In the genomic region with DNA sequence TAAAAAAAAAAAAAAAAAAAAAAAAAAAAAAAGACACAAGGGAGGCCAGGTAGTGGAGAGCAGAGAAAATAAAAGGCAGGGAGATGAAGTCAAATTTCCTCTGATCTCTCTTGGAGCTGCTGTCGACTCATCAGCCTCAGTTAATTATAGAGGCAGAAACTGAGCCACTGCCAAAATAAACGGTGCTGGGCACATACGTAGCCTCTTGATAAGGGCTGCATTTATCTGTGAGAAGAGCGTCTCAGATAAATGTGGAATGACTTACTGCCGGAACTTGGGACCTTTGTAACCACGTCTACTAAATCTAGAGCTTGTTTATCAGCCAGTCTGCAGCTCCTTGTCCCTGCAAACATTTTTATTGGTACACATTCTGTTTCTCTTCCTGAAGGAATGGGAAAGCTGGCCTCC, we compare ENCODE assay signal across 1 cellular context.
A peak's percentile ranks its signal among the peaks of the same experiment; 100 is the strongest.
TF ChIP-seq lines count a peak whose summit lies in the region.

No MANE protein-coding gene starts in this region.

TF ChIP-seq in K562, 482 proteins besides CTCF, POLR2A, EP300 and RAD21 (continued from another document and continues in another):
- TF ChIP-seq, protein P1, sequence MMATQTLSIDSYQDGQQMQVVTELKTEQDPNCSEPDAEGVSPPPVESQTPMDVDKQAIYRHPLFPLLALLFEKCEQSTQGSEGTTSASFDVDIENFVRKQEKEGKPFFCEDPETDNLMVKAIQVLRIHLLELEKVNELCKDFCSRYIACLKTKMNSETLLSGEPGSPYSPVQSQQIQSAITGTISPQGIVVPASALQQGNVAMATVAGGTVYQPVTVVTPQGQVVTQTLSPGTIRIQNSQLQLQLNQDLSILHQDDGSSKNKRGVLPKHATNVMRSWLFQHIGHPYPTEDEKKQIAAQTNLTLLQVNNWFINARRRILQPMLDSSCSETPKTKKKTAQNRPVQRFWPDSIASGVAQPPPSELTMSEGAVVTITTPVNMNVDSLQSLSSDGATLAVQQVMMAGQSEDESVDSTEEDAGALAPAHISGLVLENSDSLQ (IDR thresholded peaks at IDR 0.05), result peak; percentile 81
- no peak for TF ChIP-seq ZNF121 (CRISPR knock-in tag; conservative IDR thresholded peaks at IDR 0.05)
- no peak for TF ChIP-seq HOXB6 (CRISPR knock-in tag; IDR thresholded peaks at IDR 0.05; ENCODE audit: borderline replicate concordance)
- no peak for TF ChIP-seq CHCHD3 (CRISPR knock-in tag; IDR thresholded peaks at IDR 0.05)
- TF ChIP-seq MBD2 (IDR thresholded peaks at IDR 0.05; ENCODE audit: borderline replicate concordance, low read depth), result peak; percentile 78; the same call in 1 of the 2 replicates
- no peak for TF ChIP-seq HEY1 (CRISPR knock-in tag; IDR thresholded peaks at IDR 0.05; ENCODE audit: borderline replicate concordance)
- TF ChIP-seq CEBPB (tag; IDR thresholded peaks at IDR 0.05), result no peak
- TF ChIP-seq PHTF2 (CRISPR knock-in tag; IDR thresholded peaks at IDR 0.05), result no peak
- TF ChIP-seq, protein P2, sequence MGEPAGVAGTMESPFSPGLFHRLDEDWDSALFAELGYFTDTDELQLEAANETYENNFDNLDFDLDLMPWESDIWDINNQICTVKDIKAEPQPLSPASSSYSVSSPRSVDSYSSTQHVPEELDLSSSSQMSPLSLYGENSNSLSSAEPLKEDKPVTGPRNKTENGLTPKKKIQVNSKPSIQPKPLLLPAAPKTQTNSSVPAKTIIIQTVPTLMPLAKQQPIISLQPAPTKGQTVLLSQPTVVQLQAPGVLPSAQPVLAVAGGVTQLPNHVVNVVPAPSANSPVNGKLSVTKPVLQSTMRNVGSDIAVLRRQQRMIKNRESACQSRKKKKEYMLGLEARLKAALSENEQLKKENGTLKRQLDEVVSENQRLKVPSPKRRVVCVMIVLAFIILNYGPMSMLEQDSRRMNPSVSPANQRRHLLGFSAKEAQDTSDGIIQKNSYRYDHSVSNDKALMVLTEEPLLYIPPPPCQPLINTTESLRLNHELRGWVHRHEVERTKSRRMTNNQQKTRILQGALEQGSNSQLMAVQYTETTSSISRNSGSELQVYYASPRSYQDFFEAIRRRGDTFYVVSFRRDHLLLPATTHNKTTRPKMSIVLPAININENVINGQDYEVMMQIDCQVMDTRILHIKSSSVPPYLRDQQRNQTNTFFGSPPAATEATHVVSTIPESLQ (CRISPR knock-in tag; IDR thresholded peaks at IDR 0.05), result no peak
- TF ChIP-seq CBX3 (IDR thresholded peaks at IDR 0.05; ENCODE audit: borderline replicate concordance in 1 of 2, low read length in 2 of 2), result no peak
- peak; percentile 96 for TF ChIP-seq NCOR1 (IDR thresholded peaks at IDR 0.05)
- no peak for TF ChIP-seq MTF1 (CRISPR knock-in tag; IDR thresholded peaks at IDR 0.05; ENCODE audit: borderline replicate concordance)
- TF ChIP-seq PCBP2 (IDR thresholded peaks at IDR 0.05; ENCODE audit: low read depth, low read length, poor library complexity, severe bottlenecking), result no peak
- TF ChIP-seq ZNF511 (CRISPR knock-in tag; IDR thresholded peaks at IDR 0.05), result no peak
- TF ChIP-seq, protein P3, sequence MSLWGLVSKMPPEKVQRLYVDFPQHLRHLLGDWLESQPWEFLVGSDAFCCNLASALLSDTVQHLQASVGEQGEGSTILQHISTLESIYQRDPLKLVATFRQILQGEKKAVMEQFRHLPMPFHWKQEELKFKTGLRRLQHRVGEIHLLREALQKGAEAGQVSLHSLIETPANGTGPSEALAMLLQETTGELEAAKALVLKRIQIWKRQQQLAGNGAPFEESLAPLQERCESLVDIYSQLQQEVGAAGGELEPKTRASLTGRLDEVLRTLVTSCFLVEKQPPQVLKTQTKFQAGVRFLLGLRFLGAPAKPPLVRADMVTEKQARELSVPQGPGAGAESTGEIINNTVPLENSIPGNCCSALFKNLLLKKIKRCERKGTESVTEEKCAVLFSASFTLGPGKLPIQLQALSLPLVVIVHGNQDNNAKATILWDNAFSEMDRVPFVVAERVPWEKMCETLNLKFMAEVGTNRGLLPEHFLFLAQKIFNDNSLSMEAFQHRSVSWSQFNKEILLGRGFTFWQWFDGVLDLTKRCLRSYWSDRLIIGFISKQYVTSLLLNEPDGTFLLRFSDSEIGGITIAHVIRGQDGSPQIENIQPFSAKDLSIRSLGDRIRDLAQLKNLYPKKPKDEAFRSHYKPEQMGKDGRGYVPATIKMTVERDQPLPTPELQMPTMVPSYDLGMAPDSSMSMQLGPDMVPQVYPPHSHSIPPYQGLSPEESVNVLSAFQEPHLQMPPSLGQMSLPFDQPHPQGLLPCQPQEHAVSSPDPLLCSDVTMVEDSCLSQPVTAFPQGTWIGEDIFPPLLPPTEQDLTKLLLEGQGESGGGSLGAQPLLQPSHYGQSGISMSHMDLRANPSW (CRISPR knock-in tag; IDR thresholded peaks at IDR 0.05), result no peak
- peak; percentile 54 to 88; a peak in 3 of 4 replicates for TF ChIP-seq HDAC1 (IDR thresholded peaks at IDR 0.05)
- no peak for TF ChIP-seq MCM2 (IDR thresholded peaks at IDR 0.05; ENCODE audit: low read depth)
- TF ChIP-seq PHB2 (IDR thresholded peaks at IDR 0.05; ENCODE audit: low read depth), result peak; percentile 62; the same call in 1 of the 2 replicates
- TF ChIP-seq NBN (IDR thresholded peaks at IDR 0.05; ENCODE audit: low read depth), result peak; percentile 74
- no peak for TF ChIP-seq DLX4 (CRISPR knock-in tag; IDR thresholded peaks at IDR 0.05)
- TF ChIP-seq POLR2AphosphoS5 (IDR thresholded peaks at IDR 0.05; ENCODE audit: control insufficient read depth, insufficient read depth, low read depth, low read length), result peak; percentile 95
- TF ChIP-seq ZBTB26 (CRISPR knock-in tag; IDR thresholded peaks at IDR 0.05), result no peak
- no peak for TF ChIP-seq ZNF217 (CRISPR knock-in tag; IDR thresholded peaks at IDR 0.05)
- TF ChIP-seq THAP7 (CRISPR knock-in tag; IDR thresholded peaks at IDR 0.05), result no peak
- no peak for TF ChIP-seq SLC30A9 (CRISPR knock-in tag; IDR thresholded peaks at IDR 0.05)
- no peak for TF ChIP-seq RBM22 (IDR thresholded peaks at IDR 0.05; ENCODE audit: low read depth, low read length, poor library complexity, severe bottlenecking)
- no peak for TF ChIP-seq DIDO1 (tag; IDR thresholded peaks at IDR 0.05; ENCODE audit: low read depth)
- TF ChIP-seq, protein P4, sequence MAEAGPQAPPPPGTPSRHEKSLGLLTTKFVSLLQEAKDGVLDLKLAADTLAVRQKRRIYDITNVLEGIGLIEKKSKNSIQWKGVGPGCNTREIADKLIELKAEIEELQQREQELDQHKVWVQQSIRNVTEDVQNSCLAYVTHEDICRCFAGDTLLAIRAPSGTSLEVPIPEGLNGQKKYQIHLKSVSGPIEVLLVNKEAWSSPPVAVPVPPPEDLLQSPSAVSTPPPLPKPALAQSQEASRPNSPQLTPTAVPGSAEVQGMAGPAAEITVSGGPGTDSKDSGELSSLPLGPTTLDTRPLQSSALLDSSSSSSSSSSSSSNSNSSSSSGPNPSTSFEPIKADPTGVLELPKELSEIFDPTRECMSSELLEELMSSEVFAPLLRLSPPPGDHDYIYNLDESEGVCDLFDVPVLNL (CRISPR knock-in tag; IDR thresholded peaks at IDR 0.05; ENCODE audit: low read depth), result no peak
- TF ChIP-seq YY1 (IDR thresholded peaks at IDR 0.05; ENCODE audit: borderline replicate concordance in 1 of 3, control insufficient read depth in 1 of 3, extremely low read depth in 1 of 3, insufficient read depth in 3 of 3, insufficient read length in 1 of 3, insufficient replicate concordance in 2 of 3, low read depth in 1 of 3, low read length in 2 of 3), result no peak
- no peak for TF ChIP-seq SIRT6 (IDR thresholded peaks at IDR 0.05; ENCODE audit: low read depth, low read length)
- TF ChIP-seq ZNF124 (CRISPR knock-in tag; IDR thresholded peaks at IDR 0.05), result no peak
- no peak for TF ChIP-seq PTBP1 (IDR thresholded peaks at IDR 0.05; ENCODE audit: low read depth, low read length)
- peak; percentile 98 for TF ChIP-seq ARID3A (IDR thresholded peaks at IDR 0.05; ENCODE audit: borderline replicate concordance, low read depth, low read length)
- TF ChIP-seq, protein P5, sequence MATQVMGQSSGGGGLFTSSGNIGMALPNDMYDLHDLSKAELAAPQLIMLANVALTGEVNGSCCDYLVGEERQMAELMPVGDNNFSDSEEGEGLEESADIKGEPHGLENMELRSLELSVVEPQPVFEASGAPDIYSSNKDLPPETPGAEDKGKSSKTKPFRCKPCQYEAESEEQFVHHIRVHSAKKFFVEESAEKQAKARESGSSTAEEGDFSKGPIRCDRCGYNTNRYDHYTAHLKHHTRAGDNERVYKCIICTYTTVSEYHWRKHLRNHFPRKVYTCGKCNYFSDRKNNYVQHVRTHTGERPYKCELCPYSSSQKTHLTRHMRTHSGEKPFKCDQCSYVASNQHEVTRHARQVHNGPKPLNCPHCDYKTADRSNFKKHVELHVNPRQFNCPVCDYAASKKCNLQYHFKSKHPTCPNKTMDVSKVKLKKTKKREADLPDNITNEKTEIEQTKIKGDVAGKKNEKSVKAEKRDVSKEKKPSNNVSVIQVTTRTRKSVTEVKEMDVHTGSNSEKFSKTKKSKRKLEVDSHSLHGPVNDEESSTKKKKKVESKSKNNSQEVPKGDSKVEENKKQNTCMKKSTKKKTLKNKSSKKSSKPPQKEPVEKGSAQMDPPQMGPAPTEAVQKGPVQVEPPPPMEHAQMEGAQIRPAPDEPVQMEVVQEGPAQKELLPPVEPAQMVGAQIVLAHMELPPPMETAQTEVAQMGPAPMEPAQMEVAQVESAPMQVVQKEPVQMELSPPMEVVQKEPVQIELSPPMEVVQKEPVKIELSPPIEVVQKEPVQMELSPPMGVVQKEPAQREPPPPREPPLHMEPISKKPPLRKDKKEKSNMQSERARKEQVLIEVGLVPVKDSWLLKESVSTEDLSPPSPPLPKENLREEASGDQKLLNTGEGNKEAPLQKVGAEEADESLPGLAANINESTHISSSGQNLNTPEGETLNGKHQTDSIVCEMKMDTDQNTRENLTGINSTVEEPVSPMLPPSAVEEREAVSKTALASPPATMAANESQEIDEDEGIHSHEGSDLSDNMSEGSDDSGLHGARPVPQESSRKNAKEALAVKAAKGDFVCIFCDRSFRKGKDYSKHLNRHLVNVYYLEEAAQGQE (CRISPR knock-in tag; IDR thresholded peaks at IDR 0.05; ENCODE audit: low read depth), result no peak
- no peak for TF ChIP-seq TCF15 (CRISPR knock-in tag; IDR thresholded peaks at IDR 0.05)
- no peak for TF ChIP-seq POLR2G (IDR thresholded peaks at IDR 0.05; ENCODE audit: low read depth, low read length)
- TF ChIP-seq NONO (IDR thresholded peaks at IDR 0.05; ENCODE audit: low read depth in 2 of 2, low read length in 1 of 2), result no peak
- TF ChIP-seq SMAD3 (CRISPR knock-in tag; conservative IDR thresholded peaks at IDR 0.05), result peak; percentile 69; the same call in 1 of the 2 replicates
- no peak for TF ChIP-seq TAF15 (IDR thresholded peaks at IDR 0.05; ENCODE audit: low read depth, low read length)
- TF ChIP-seq MEF2D (tag; conservative IDR thresholded peaks at IDR 0.05; ENCODE audit: low read depth), result peak; percentile 94
- no peak for TF ChIP-seq GTF2E2 (tag; IDR thresholded peaks at IDR 0.05)
- TF ChIP-seq JUND (IDR thresholded peaks at IDR 0.05; ENCODE audit: borderline replicate concordance, low read depth, low read length), result peak; percentile 77; the same call in 1 of the 2 replicates
- peak; percentile 73; the same call in 1 of the 3 replicates for TF ChIP-seq JUND (tag; IDR thresholded peaks at IDR 0.05; ENCODE audit: borderline replicate concordance, low read depth, low read length)
- peak; percentile 97 for TF ChIP-seq ARID1B (IDR thresholded peaks at IDR 0.05)
- no peak for TF ChIP-seq DEAF1 (CRISPR knock-in tag; IDR thresholded peaks at IDR 0.05)
- TF ChIP-seq TAF7 (tag; IDR thresholded peaks at IDR 0.05), result no peak
